26 cellular contexts compared by ENCODE assay signal in the genomic region with DNA sequence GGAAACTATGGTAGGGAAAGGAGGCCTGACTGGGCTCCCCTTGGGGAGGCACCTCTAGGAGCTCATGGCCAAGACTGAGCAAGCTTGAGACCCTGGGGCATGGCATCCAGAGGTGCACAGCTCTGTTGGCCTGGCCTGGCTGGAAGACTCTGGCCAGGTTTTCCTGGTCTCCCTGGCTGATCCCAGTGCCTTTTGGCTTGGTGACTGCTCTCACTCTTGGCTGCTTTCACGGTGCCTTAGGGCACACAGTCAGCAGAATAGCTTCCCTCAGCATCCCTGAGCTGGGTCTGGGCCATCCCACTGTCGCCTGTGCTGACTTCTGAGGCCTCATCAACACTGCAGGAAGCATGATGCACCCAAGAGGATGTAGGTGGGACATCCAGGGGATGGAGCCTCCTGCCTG. TPM values are rescaled to one million over a fixed set of nuclear protein-coding genes. Genes with fewer than 3 reads are reported as not detected.
DNase-seq lines count a peak whose midpoint lies in the region; ATAC-seq and TF ChIP-seq lines count a peak whose summit lies in the region.
"Had no signal": no experiment of that assay in that cellular context is flagged by ENCODE, and none has a peak within 500 bp of the region (broad histone marks: within the 10 kb centered on the region; RNA-seq: fewer than 3 reads in every experiment).

No MANE protein-coding gene starts in this region.

- H3K36me3 Mint-ChIP-seq in WTC11 = no peaks in the 10 kb centered on the region
- H3K36me3 Mint-ChIP-seq: activated naive CD8-positive, alpha-beta T cell treated with anti-CD3 and anti-CD28 coated beads for 36 hours; CD4-positive, alpha-beta memory T cell had no signal

- H3K27me3 ChIP-seq in tibial nerve = no peaks in the 10 kb centered on the region

- H3K27ac ChIP-seq in tibial nerve = no peak overlapping the region
- H3K27ac ChIP-seq: SJCRH30 had no signal

- peaks cover 8% of the 10 kb centered on the region for H3K9me3 Mint-ChIP-seq in WTC11
- H3K9me3 Mint-ChIP-seq: activated CD4-positive, alpha-beta memory T cell treated with anti-CD3 and anti-CD28 coated beads, Interleukin-2, amount 10 ng/mL, durations not matched to agents 7 days and 5 days; activated naive CD8-positive, alpha-beta T cell treated with anti-CD3 and anti-CD28 coated beads for 36 hours; CD4-positive, alpha-beta memory T cell; H9 had no signal

- POLR2A ChIA-PET in WTC11 (lab: Charles Lee) = no interaction called here

- H3K4me3 Mint-ChIP-seq in WTC11 = no peak overlapping the region
- H3K4me3 Mint-ChIP-seq: activated CD4-positive, alpha-beta memory T cell treated with anti-CD3 and anti-CD28 coated beads, Interleukin-2, amount 10 ng/mL, durations not matched to agents 7 days and 5 days; activated naive CD8-positive, alpha-beta T cell treated with anti-CD3 and anti-CD28 coated beads for 36 hours; CD4-positive, alpha-beta memory T cell; H9 had no signal

- no peak overlapping the region for H3K4me3 ChIP-seq in tibial nerve
- H3K4me3 ChIP-seq: SJCRH30 had no signal

- ATAC-seq in WTC11 = no peak

- H3K27ac Mint-ChIP-seq in WTC11 = no peak overlapping the region
- H3K27ac Mint-ChIP-seq: activated CD4-positive, alpha-beta memory T cell treated with anti-CD3 and anti-CD28 coated beads, Interleukin-2, amount 10 ng/mL, durations not matched to agents 7 days and 5 days; activated naive CD8-positive, alpha-beta T cell treated with anti-CD3 and anti-CD28 coated beads for 36 hours; CD4-positive, alpha-beta memory T cell; H9; progenitor cell of endocrine pancreas had no signal

- CTCF ChIA-PET in WTC11 (lab: Charles Lee) = interaction anchor here (0.7 to 2.4 kb wide), 3 partner anchors 31 to 241 kb away, joined by 3 to 10 read pairs (median 4); a partner anchor contains a TSS

- 33 to 63% methylated on average over 2 of the region's 2 CpGs for WGBS in tibial nerve, 2 donors

- TF ChIP-seq POLR2A in tibial nerve (IDR thresholded peaks at IDR 0.05) = no peak

- TF ChIP-seq CTCF in WTC11 (IDR thresholded peaks at IDR 0.05) (no peak), tibial nerve (IDR thresholded peaks at IDR 0.05) (no peak), GM10266 (IDR thresholded peaks at IDR 0.05; ENCODE audit: control insufficient read depth, insufficient read depth, low read depth, missing control alignments) (no peak)

- no peak for TF ChIP-seq EP300 in tibial nerve (IDR thresholded peaks at IDR 0.05)

- no peaks in the 10 kb centered on the region for H3K36me3 ChIP-seq in tibial nerve
- H3K36me3 ChIP-seq: SJCRH30 had no signal

- H3K9me3 ChIP-seq in tibial nerve = no peaks in the 10 kb centered on the region
- H3K9me3 ChIP-seq: SJCRH30 had no signal

- peaks cover 0 to 11% (median 9%) of the 10 kb centered on the region in 4 donors for H3K4me1 ChIP-seq in tibial nerve
- H3K4me1 ChIP-seq: SJCRH30 had no signal

- peaks cover 15% of the 10 kb centered on the region for H3K4me1 Mint-ChIP-seq in WTC11

- DNase-seq in Daoy (ENCODE audit: low read depth) (peak; percentile 47), H4 (ENCODE audit: low spot score) (peak; percentile 33), WTC11 (ENCODE audit: low spot score) (no peak), kidney tubule cell (ENCODE audit: low spot score) (peak; percentile 9), tibial nerve (ENCODE audit: low spot score in 2 of 2) (no peak), cerebellum (ENCODE audit: low spot score) (no peak), GM10266 (ENCODE audit: extremely low spot score) (no peak)
- no peak for DNase-seq in stimulated activated CD4-positive, alpha-beta T cell treated with anti-CD3 and anti-CD28 coated beads, Interleukin-4, amount 100 ng/mL, for 1 hour
- DNase-seq: activated CD4-positive, alpha-beta memory T cell treated with anti-CD3 and anti-CD28 coated beads, Interleukin-2, amount 10 ng/mL, durations not matched to agents 7 days and 5 days; activated CD4-positive, CD25-positive, alpha-beta regulatory T cell treated with anti-CD3 and anti-CD28 coated beads, Interleukin-2, amount 50 U/mL, for 72 hours; activated naive CD8-positive, alpha-beta T cell treated with anti-CD3 and anti-CD28 coated beads for 36 hours; CD4-positive, alpha-beta memory T cell; cerebellar nuclear complex; DMS 273 treated with DMSO at 0.1 percent for 48 hours; foreskin melanocyte; GDM1; H9; hypothalamus; NCI-H1417 treated with DMSO at 0.1 percent for 48 hours; NCI-H2107; NCI-H524; NK-92 treated with Interleukin-12 subunit alpha and Interleukin-12 subunit beta, amount 100 ng/mL, for 24 hours; SJCRH30; stimulated activated CD8-positive, alpha-beta memory T cell treated with anti-CD3 and anti-CD28 coated beads, Interleukin-4, amount 100 ng/mL, for 48 hours; trophoblast cell had no signal

- H3K27me3 Mint-ChIP-seq in WTC11 (ENCODE audit: low read depth) = peaks cover 28% of the 10 kb centered on the region

TF ChIP-seq in WTC11, 78 proteins besides CTCF, POLR2A, EP300 and RAD21:
- TF ChIP-seq MYBL2 (CRISPR knock-in tag; IDR thresholded peaks at IDR 0.05) = no peak
- TF ChIP-seq NFATC4 (CRISPR knock-in tag; IDR thresholded peaks at IDR 0.05) = no peak
- no peak for TF ChIP-seq MXD4 (CRISPR knock-in tag; IDR thresholded peaks at IDR 0.05; ENCODE audit: borderline replicate concordance)
- no peak for TF ChIP-seq ZNF396 (CRISPR knock-in tag; IDR thresholded peaks at IDR 0.05; ENCODE audit: borderline replicate concordance)
- TF ChIP-seq, protein P1, sequence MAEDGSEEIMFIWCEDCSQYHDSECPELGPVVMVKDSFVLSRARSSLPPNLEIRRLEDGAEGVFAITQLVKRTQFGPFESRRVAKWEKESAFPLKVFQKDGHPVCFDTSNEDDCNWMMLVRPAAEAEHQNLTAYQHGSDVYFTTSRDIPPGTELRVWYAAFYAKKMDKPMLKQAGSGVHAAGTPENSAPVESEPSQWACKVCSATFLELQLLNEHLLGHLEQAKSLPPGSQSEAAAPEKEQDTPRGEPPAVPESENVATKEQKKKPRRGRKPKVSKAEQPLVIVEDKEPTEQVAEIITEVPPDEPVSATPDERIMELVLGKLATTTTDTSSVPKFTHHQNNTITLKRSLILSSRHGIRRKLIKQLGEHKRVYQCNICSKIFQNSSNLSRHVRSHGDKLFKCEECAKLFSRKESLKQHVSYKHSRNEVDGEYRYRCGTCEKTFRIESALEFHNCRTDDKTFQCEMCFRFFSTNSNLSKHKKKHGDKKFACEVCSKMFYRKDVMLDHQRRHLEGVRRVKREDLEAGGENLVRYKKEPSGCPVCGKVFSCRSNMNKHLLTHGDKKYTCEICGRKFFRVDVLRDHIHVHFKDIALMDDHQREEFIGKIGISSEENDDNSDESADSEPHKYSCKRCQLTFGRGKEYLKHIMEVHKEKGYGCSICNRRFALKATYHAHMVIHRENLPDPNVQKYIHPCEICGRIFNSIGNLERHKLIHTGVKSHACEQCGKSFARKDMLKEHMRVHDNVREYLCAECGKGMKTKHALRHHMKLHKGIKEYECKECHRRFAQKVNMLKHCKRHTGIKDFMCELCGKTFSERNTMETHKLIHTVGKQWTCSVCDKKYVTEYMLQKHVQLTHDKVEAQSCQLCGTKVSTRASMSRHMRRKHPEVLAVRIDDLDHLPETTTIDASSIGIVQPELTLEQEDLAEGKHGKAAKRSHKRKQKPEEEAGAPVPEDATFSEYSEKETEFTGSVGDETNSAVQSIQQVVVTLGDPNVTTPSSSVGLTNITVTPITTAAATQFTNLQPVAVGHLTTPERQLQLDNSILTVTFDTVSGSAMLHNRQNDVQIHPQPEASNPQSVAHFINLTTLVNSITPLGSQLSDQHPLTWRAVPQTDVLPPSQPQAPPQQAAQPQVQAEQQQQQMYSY (CRISPR knock-in tag; IDR thresholded peaks at IDR 0.05) = peak; percentile 68

RNA-seq across cellular contexts. Expression of a gene that starts 13.4 kb away (rescaled TPM):
- 40.5 and 52.2 TPM in 2 replicates for total RNA-seq in Daoy (2014; rRNA removed; shearing (Covaris generic))
- total RNA-seq in H4 (2014; rRNA removed; shearing (Covaris generic)) = 37.3 and 57.4 TPM in 2 replicates
- total RNA-seq in WTC11 (2021) = 79.3 to 83.8 TPM (median 81.5 TPM) in 3 replicates
- total RNA-seq in tibial nerve = 10 to 100 TPM; 59.6 to 80.4 (median 75.7) TPM
- total RNA-seq in cerebellum = 50.6 TPM

RNA-seq across cellular contexts. Expression of a gene that starts 32.1 kb away (rescaled TPM):
- 2.7 and 4.1 TPM in 2 replicates for total RNA-seq in Daoy (2014; rRNA removed; shearing (Covaris generic))
- 1.2 and 6.6 TPM in 2 replicates for total RNA-seq in H4 (2014; rRNA removed; shearing (Covaris generic))
- total RNA-seq in WTC11 (2021) (105 to 108 TPM (median 108 TPM) in 3 replicates), tibial nerve (10 to 100 TPM; 19.9 to 55.5 (median 44.9) TPM), cerebellum (27.4 TPM)
- total RNA-seq: activated CD4-positive, alpha-beta memory T cell treated with anti-CD3 and anti-CD28 coated beads, Interleukin-2, amount 10 ng/mL, durations not matched to agents 7 days and 5 days; activated naive CD8-positive, alpha-beta T cell treated with anti-CD3 and anti-CD28 coated beads for 36 hours; CD4-positive, alpha-beta memory T cell had no signal

RNA-seq across cellular contexts. Expression of a gene that starts 47.7 kb away (rescaled TPM):
- 0.03 TPM in 1 of 2 replicates, not detected in the other for total RNA-seq in Daoy (2014; rRNA removed; shearing (Covaris generic))
- not detected in 2 replicates for total RNA-seq in H4 (2014; rRNA removed; shearing (Covaris generic))
- total RNA-seq in WTC11 (2021) (0.02 to 0.33 TPM in 2 of 3 replicates, not detected in the other), tibial nerve (1 to 10 TPM; 1.0 to 4.5 (median 2.6) TPM), cerebellum (4.2 TPM)
- total RNA-seq: CD4-positive, alpha-beta memory T cell; H9; progenitor cell of endocrine pancreas had no signal

RNA-seq across cellular contexts. Expression of a gene that starts 58.6 kb away (rescaled TPM):
- total RNA-seq in Daoy (2014; rRNA removed; shearing (Covaris generic)) = 80.7 and 90.4 TPM in 2 replicates
- 60.5 and 75.9 TPM in 2 replicates for total RNA-seq in H4 (2014; rRNA removed; shearing (Covaris generic))
- 17.0 to 22.6 TPM (median 20.5 TPM) in 3 replicates for total RNA-seq in WTC11 (2021)
- total RNA-seq in tibial nerve = 10 to 100 TPM; 48.0 to 70.5 (median 57.8) TPM
- 48.8 TPM for total RNA-seq in cerebellum

Comparison
In these comparisons a context has a peak if more than half of its experiments do, and no peak if none do; other contexts are left out.
1. DNase-seq: peak in Daoy (single experiment), H4 (single experiment) and kidney tubule cell (single experiment); none in WTC11 (single experiment), tibial nerve (0 of 2), stimulated activated CD4-positive, alpha-beta T cell treated with anti-CD3 and anti-CD28 coated beads, Interleukin-4, amount 100 ng/mL, for 1 hour (single experiment), cerebellum (single experiment) and GM10266 (single experiment).